In genomic region chr1:154446292-154446691, GRCh38 we compare ENCODE assay signal across 1 cellular context.
TF ChIP-seq lines count a peak whose summit lies in the region.

No MANE protein-coding gene starts in this region.

TF ChIP-seq in K562, 482 proteins besides CTCF, POLR2A, EP300 and RAD21:
- TF ChIP-seq C11orf30 (IDR thresholded peaks at IDR 0.05; ENCODE audit: low read depth) (peak; percentile 15; the same call in 1 of the 2 replicates), MCM2 (IDR thresholded peaks at IDR 0.05; ENCODE audit: low read depth) (no peak), CCNT2 (IDR thresholded peaks at IDR 0.05; ENCODE audit: borderline replicate concordance, extremely low read depth, insufficient read length, low read depth, low read length) (no peak), ZNF316 (IDR thresholded peaks at IDR 0.05) (peak; percentile 46; the same call in 1 of the 2 replicates), BCOR (IDR thresholded peaks at IDR 0.05) (peak; percentile 4; the same call in 1 of the 2 replicates)
